In the genomic region with DNA sequence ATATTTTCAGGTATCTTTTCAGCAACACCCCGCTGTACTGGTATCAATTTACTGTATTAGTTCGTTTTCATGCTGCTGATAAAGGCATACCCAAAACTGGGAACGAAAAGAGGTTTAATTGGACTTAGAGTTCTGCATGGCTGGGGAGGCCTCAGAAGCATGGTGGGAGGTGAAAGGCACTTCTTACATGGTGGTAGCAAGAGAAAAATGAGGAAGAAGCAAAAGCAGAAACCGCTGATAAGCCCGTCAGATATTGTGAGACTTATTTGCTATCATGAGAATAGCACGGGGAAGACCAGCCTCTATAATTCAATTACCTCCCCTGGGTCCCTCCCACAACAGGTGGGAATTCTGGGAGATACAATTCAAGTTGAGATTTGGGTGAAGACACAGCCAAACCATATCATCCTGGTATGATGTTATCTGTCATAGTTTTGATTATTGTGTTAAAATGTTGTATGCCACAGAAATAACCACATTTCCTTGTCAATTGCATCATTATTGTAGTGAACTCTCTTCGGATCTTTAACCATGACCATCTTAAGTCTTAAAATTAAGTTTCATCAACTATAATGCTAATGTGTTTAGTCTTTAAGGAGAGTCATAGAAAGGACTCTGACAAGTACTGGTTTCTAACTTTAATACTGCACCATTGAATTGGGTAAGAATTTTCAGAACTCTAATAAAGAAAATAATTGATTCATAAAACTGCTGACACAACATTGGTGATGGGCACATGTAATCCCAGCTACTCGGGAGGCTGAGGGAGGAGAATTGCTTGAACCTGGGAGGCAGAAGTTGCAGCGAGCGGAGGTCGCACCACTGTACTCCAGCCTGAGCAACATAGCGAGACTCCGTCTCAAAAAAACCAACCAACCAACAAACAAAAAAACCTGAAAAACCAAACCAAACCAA, we compare ENCODE assay signal across 1 cellular context.
TF ChIP-seq lines count a peak whose summit lies in the region.

No MANE protein-coding gene starts in this region.

TF ChIP-seq in HepG2, 621 proteins besides CTCF, POLR2A, EP300 and RAD21 (continued from another document):
- TF ChIP-seq, protein P1, sequence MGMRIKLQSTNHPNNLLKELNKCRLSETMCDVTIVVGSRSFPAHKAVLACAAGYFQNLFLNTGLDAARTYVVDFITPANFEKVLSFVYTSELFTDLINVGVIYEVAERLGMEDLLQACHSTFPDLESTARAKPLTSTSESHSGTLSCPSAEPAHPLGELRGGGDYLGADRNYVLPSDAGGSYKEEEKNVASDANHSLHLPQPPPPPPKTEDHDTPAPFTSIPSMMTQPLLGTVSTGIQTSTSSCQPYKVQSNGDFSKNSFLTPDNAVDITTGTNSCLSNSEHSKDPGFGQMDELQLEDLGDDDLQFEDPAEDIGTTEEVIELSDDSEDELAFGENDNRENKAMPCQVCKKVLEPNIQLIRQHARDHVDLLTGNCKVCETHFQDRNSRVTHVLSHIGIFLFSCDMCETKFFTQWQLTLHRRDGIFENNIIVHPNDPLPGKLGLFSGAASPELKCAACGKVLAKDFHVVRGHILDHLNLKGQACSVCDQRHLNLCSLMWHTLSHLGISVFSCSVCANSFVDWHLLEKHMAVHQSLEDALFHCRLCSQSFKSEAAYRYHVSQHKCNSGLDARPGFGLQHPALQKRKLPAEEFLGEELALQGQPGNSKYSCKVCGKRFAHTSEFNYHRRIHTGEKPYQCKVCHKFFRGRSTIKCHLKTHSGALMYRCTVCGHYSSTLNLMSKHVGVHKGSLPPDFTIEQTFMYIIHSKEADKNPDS (CRISPR knock-in tag; IDR thresholded peaks at IDR 0.05), result no peak
- no peak for TF ChIP-seq KLF6 (CRISPR knock-in tag; IDR thresholded peaks at IDR 0.05)
- no peak for TF ChIP-seq YY1 (IDR thresholded peaks at IDR 0.05; ENCODE audit: insufficient read depth, insufficient replicate concordance, low read depth, low read length)
- TF ChIP-seq NCOA5 (CRISPR knock-in tag; IDR thresholded peaks at IDR 0.05), result no peak
- no peak for TF ChIP-seq ASH2L (IDR thresholded peaks at IDR 0.05; ENCODE audit: insufficient read length, low read depth, low read length)
- TF ChIP-seq CENPT (CRISPR knock-in tag; IDR thresholded peaks at IDR 0.05; ENCODE audit: low read depth), result no peak
- TF ChIP-seq RXRB (CRISPR knock-in tag; IDR thresholded peaks at IDR 0.05; ENCODE audit: borderline replicate concordance), result no peak
- TF ChIP-seq MAFK (conservative IDR thresholded peaks at IDR 0.05 in 1 of 2, IDR thresholded peaks at IDR 0.05 in 1 of 2; ENCODE audit: low read length in 2 of 2), result peak; percentile 21 to 66; a peak in 3 of 4 replicates
- TF ChIP-seq MAFF (IDR thresholded peaks at IDR 0.05; ENCODE audit: low read depth, low read length), result 0 out of 2 replicates have a peak, but pooled peaks have one; percentile 17
TF ChIP-seq in HepG2: peak in this region for 2.
